ENCODE assay signal across 1 cellular context in the genomic region with DNA sequence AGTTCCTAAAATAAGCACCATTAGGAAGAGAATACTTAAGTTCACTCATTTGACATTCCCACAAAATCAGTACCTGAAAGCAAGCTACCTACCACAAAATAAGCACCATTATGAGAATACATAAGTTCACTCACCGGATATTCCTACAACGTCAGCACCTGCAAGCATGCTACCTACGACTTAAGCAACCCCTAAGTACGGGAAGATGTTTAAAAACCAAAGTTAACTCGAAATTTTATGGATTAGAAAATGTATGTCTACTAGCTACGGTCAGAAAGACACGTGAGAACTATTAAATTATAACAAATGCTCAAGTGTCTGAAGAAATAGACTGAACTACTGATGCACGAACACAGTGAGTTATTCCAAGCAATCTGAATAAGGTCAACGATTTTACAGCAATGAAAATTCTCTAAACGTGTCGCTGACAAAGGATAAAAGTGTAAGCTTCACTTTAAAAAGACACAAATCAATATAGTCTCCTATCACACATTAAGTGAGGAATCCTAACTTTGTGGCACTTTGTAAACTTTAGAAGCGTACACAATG.
TF ChIP-seq lines count a peak whose summit lies in the region.

No MANE protein-coding gene starts in this region.

TF ChIP-seq in neural cell, 6 proteins besides CTCF, POLR2A, EP300 and RAD21 (continued from another document):
- TF ChIP-seq SMC3 (conservative IDR thresholded peaks at IDR 0.05; ENCODE audit: poor library complexity), result no peak
